8 cellular contexts compared by ENCODE assay signal in genomic region chr2:240236217-240237111, GRCh38.
DNase-seq lines count a peak whose midpoint lies in the region; ATAC-seq and TF ChIP-seq lines count a peak whose summit lies in the region.

No MANE protein-coding gene starts in this region.

- peaks cover 11% of the 10 kb centered on the region for H3K27me3 ChIP-seq in neural progenitor cell
- no peaks in the 10 kb centered on the region for H3K27me3 ChIP-seq in naive thymus-derived CD4-positive, alpha-beta T cell (ENCODE audit: control insufficient read depth in 2 of 2, insufficient read depth in 2 of 2, low read length in 2 of 2)

- H3K27ac ChIP-seq in neural progenitor cell, result no peak overlapping the region
- no peak overlapping the region for H3K27ac ChIP-seq in naive thymus-derived CD4-positive, alpha-beta T cell (ENCODE audit: low read depth, low read length)

- no peaks in the 10 kb centered on the region for H3K36me3 ChIP-seq in neural progenitor cell
- no peaks in the 10 kb centered on the region for H3K36me3 ChIP-seq in naive thymus-derived CD4-positive, alpha-beta T cell (ENCODE audit: control insufficient read depth in 2 of 3, insufficient read depth in 3 of 3, low read length in 3 of 3)

- H3F3A ChIP-seq in neural progenitor cell (ENCODE audit: low read depth), result peaks cover 9% of the 10 kb centered on the region

- no peaks in the 10 kb centered on the region for H3K9me3 ChIP-seq in neural progenitor cell (ENCODE audit: low read depth)
- no peaks in the 10 kb centered on the region for H3K9me3 ChIP-seq in naive thymus-derived CD4-positive, alpha-beta T cell (ENCODE audit: control insufficient read depth in 2 of 3, low read length in 3 of 3)

- no peaks in the 10 kb centered on the region for H4K20me1 ChIP-seq in neural progenitor cell (ENCODE audit: low read depth)

- H3K9ac ChIP-seq in neural progenitor cell, result no peak overlapping the region

- no peak overlapping the region for H3K4me2 ChIP-seq in neural progenitor cell

- no peak overlapping the region for H2AFZ ChIP-seq in neural progenitor cell (replicated peaks)

- intact Hi-C loops in Calu3 (cut with micrococcal nuclease; ENCODE audit: unreplicated experiment), result no loop called here
- intact Hi-C loops in naive thymus-derived CD4-positive, alpha-beta T cell (cut with micrococcal nuclease), result loop anchor here in 1 of 2 donors (10.0 kb wide), 1 partner anchor 598 kb away; no protein-coding TSS in a partner anchor

- H3K4me3 ChIP-seq in neural progenitor cell, result no peak overlapping the region
- no peak overlapping the region for H3K4me3 ChIP-seq in naive thymus-derived CD4-positive, alpha-beta T cell (ENCODE audit: low read length)

- H3K4me1 Mint-ChIP-seq in Calu3 (ENCODE audit: low read depth, unreplicated experiment) (peaks cover 20% of the 10 kb centered on the region), chondrocyte (ENCODE audit: low read depth) (peaks cover 37% of the 10 kb centered on the region), neural progenitor cell (peaks cover 17% of the 10 kb centered on the region)
- H3K4me1 Mint-ChIP-seq in naive thymus-derived CD4-positive, alpha-beta T cell, result peaks cover 0 to 12% (median 0%) of the 10 kb centered on the region in 7 donors

- POLR2A ChIA-PET in naive thymus-derived CD4-positive, alpha-beta T cell (lab: Charles Lee), result no interaction called here

- H3K9me3 Mint-ChIP-seq in Calu3 (ENCODE audit: low read depth, unreplicated experiment) (peaks cover 4% of the 10 kb centered on the region), chondrocyte (ENCODE audit: low read depth) (peaks cover 3% of the 10 kb centered on the region), neural progenitor cell (no peaks in the 10 kb centered on the region)
- peaks cover 0 to 3% (median 0%) of the 10 kb centered on the region in 11 donors for H3K9me3 Mint-ChIP-seq in naive thymus-derived CD4-positive, alpha-beta T cell

- H3K36me3 Mint-ChIP-seq in Calu3 (ENCODE audit: insufficient read depth, unreplicated experiment), result peaks cover 15% of the 10 kb centered on the region
- H3K36me3 Mint-ChIP-seq in chondrocyte (ENCODE audit: low read depth), result no peaks in the 10 kb centered on the region
- H3K36me3 Mint-ChIP-seq in neural progenitor cell, result no peaks in the 10 kb centered on the region
- H3K36me3 Mint-ChIP-seq in naive thymus-derived CD4-positive, alpha-beta T cell, result no peaks in the 10 kb centered on the region

- H3K79me2 ChIP-seq in neural progenitor cell (ENCODE audit: low read depth), result no peaks in the 10 kb centered on the region

- ATAC-seq in naive thymus-derived CD4-positive, alpha-beta T cell, result no peak
- ATAC-seq in GM19467 (IDR thresholded peaks at IDR 0.05; ENCODE audit: unreplicated experiment), result no peak

- H3K27me3 Mint-ChIP-seq in Calu3 (ENCODE audit: unreplicated experiment) (peaks cover 26% of the 10 kb centered on the region), chondrocyte (ENCODE audit: low read depth) (no peaks in the 10 kb centered on the region), neural progenitor cell (ENCODE audit: insufficient read depth, low read depth) (peaks cover 5% of the 10 kb centered on the region)
- peaks cover 0 to 25% (median 16%) of the 10 kb centered on the region in 5 donors for H3K27me3 Mint-ChIP-seq in naive thymus-derived CD4-positive, alpha-beta T cell

- H3K4me3 Mint-ChIP-seq in Calu3 (ENCODE audit: low read depth, unreplicated experiment) (no peak overlapping the region), chondrocyte (ENCODE audit: unreplicated experiment) (no peak overlapping the region), neural progenitor cell (peak overlapping the region; percentile 27)
- H3K4me3 Mint-ChIP-seq in naive thymus-derived CD4-positive, alpha-beta T cell, result no peak overlapping the region

- CTCF ChIA-PET in Calu3 (lab: Charles Lee), result no interaction called here
- CTCF ChIA-PET in naive thymus-derived CD4-positive, alpha-beta T cell (lab: Charles Lee), result no interaction called here

- BruUV-seq in Calu3 (replicated peaks; lab: Mats Ljungman, UMichigan), result no TSS peak

- H3K4me1 ChIP-seq in neural progenitor cell, result no peaks in the 10 kb centered on the region
- no peaks in the 10 kb centered on the region for H3K4me1 ChIP-seq in naive thymus-derived CD4-positive, alpha-beta T cell (ENCODE audit: control insufficient read depth in 2 of 2, insufficient read depth in 2 of 2, low read length in 2 of 2)

- DNase-seq in Calu3 (no peak), NCI-H187 treated with DMSO at 0.1 percent for 48 hours (lab: John Stamatoyannopoulos, UW) (peak; percentile 39), chondrocyte (ENCODE audit: low spot score) (no peak), neural progenitor cell (ENCODE audit: low spot score) (peak; percentile 32), HUDEP-2 (lab: John Stamatoyannopoulos, UW; ENCODE audit: unreplicated experiment in 76 of 76) (no peak)
- DNase-seq in naive thymus-derived CD4-positive, alpha-beta T cell, result no peak
- no peak for DNase-seq in activated CD4-positive, alpha-beta T cell treated with anti-CD3 and anti-CD28 coated beads, Interleukin-2, amount 50 U/mL, for 4 hours

- no peak for TF ChIP-seq CTCF in Calu3 (IDR thresholded peaks at IDR 0.05; ENCODE audit: unreplicated experiment)
- no peak for TF ChIP-seq CTCF in chondrocyte (IDR thresholded peaks at IDR 0.05)
- no peak for TF ChIP-seq CTCF in neural progenitor cell (IDR thresholded peaks at IDR 0.05)

- H3K27ac Mint-ChIP-seq in Calu3 (ENCODE audit: unreplicated experiment), result peak overlapping the region; percentile 70
- H3K27ac Mint-ChIP-seq in chondrocyte (ENCODE audit: unreplicated experiment), result peak overlapping the region; percentile 76
- H3K27ac Mint-ChIP-seq in neural progenitor cell, result no peak overlapping the region
- no peak overlapping the region for H3K27ac Mint-ChIP-seq in naive thymus-derived CD4-positive, alpha-beta T cell

Comparison
In these comparisons a context has a peak if more than half of its experiments do, and no peak if none do; other contexts are left out.
1. DNase-seq: peak in NCI-H187 treated with DMSO at 0.1 percent for 48 hours (single experiment) and neural progenitor cell (single experiment); none in Calu3 (single experiment), chondrocyte (single experiment), naive thymus-derived CD4-positive, alpha-beta T cell (0 of 9), HUDEP-2 (0 of 76) and activated CD4-positive, alpha-beta T cell treated with anti-CD3 and anti-CD28 coated beads, Interleukin-2, amount 50 U/mL, for 4 hours (0 of 2).
2. H3K27ac Mint-ChIP-seq: peak in Calu3 (single experiment) and chondrocyte (single experiment); none in neural progenitor cell (single experiment) and naive thymus-derived CD4-positive, alpha-beta T cell (0 of 9).